Comparison of ENCODE assay signal across 1 cellular context in the genomic region with DNA sequence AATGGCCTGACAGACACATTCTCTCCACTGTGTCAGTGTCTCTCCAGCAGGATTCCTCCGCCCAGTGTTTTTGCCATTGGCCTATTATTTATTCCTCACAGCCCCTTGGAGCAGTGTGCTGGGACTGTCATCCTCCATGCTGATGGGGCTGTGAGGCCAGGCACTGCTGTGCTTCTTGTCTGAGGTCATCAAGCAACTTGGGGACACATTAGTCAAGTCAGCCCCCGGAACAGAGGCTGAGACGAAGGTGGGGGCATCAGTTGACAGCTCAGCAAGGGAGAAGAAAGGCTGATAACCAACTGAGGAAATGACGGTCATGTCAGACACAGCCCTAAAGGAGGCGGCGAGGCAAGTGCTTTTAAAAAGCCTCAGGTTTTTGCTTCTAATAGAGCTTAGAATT.
TF ChIP-seq lines count a peak whose summit lies in the region.

No MANE protein-coding gene starts in this region.

TF ChIP-seq in GM23338, 12 proteins besides CTCF, POLR2A, EP300 and RAD21 (continued from another document):
- TF ChIP-seq, protein P1, sequence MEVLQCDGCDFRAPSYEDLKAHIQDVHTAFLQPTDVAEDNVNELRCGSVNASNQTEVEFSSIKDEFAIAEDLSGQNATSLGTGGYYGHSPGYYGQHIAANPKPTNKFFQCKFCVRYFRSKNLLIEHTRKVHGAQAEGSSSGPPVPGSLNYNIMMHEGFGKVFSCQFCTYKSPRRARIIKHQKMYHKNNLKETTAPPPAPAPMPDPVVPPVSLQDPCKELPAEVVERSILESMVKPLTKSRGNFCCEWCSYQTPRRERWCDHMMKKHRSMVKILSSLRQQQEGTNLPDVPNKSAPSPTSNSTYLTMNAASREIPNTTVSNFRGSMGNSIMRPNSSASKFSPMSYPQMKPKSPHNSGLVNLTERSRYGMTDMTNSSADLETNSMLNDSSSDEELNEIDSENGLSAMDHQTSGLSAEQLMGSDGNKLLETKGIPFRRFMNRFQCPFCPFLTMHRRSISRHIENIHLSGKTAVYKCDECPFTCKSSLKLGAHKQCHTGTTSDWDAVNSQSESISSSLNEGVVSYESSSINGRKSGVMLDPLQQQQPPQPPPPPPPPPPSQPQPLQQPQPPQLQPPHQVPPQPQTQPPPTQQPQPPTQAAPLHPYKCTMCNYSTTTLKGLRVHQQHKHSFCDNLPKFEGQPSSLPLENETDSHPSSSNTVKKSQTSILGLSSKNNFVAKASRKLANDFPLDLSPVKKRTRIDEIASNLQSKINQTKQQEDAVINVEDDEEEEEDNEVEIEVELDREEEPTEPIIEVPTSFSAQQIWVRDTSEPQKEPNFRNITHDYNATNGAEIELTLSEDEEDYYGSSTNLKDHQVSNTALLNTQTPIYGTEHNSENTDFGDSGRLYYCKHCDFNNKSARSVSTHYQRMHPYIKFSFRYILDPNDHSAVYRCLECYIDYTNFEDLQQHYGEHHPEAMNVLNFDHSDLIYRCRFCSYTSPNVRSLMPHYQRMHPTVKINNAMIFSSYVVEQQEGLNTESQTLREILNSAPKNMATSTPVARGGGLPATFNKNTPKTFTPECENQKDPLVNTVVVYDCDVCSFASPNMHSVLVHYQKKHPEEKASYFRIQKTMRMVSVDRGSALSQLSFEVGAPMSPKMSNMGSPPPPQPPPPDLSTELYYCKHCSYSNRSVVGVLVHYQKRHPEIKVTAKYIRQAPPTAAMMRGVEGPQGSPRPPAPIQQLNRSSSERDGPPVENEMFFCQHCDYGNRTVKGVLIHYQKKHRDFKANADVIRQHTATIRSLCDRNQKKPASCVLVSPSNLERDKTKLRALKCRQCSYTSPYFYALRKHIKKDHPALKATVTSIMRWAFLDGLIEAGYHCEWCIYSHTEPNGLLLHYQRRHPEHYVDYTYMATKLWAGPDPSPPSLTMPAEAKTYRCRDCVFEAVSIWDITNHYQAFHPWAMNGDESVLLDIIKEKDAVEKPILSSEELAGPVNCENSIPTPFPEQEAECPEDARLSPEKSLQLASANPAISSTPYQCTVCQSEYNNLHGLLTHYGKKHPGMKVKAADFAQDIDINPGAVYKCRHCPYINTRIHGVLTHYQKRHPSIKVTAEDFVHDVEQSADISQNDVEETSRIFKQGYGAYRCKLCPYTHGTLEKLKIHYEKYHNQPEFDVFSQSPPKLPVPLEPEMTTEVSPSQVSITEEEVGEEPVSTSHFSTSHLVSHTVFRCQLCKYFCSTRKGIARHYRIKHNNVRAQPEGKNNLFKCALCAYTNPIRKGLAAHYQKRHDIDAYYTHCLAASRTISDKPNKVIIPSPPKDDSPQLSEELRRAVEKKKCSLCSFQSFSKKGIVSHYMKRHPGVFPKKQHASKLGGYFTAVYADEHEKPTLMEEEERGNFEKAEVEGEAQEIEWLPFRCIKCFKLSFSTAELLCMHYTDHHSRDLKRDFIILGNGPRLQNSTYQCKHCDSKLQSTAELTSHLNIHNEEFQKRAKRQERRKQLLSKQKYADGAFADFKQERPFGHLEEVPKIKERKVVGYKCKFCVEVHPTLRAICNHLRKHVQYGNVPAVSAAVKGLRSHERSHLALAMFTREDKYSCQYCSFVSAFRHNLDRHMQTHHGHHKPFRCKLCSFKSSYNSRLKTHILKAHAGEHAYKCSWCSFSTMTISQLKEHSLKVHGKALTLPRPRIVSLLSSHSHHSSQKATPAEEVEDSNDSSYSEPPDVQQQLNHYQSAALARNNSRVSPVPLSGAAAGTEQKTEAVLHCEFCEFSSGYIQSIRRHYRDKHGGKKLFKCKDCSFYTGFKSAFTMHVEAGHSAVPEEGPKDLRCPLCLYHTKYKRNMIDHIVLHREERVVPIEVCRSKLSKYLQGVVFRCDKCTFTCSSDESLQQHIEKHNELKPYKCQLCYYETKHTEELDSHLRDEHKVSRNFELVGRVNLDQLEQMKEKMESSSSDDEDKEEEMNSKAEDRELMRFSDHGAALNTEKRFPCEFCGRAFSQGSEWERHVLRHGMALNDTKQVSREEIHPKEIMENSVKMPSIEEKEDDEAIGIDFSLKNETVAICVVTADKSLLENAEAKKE (CRISPR knock-in tag; IDR thresholded peaks at IDR 0.05), result no peak
